1 cellular context compared by ENCODE assay signal in the genomic region with DNA sequence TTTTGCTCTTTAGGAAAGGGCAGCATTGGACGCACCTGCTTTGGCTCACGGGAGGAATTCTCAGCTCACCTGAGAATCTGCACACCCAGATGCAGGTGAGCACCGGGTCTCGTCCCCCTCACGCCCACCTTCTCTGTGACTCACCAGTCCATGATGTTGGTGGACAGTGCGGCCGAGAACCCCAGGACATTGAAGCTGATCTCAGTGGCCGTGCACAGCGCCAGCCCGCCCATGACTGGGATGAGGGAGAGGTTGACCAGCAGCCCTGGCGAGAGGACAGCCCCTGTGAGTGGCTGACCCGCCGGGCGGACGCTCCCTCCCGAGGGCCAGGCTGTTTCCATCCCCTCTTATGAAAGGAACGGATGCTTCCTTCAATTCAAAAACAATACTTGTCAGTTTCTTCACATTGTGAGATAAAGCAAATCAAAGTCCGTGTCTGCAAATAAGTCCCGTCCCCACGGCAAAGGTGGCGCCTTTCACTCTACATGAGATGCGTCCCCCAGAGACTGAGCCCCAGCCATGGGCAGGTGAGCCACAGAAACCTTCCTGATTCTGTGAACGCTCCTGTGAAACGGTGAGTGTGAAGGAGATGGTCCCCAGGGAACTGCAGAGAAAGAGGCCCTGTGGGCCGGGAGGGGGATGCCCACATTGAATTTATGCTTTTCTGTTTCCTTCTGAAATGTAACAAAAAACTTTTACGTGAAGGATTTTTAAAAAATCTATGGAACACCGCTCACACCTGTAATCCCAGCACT.
A peak's percentile ranks its signal among the peaks of the same experiment; 100 is the strongest.
TF ChIP-seq lines count a peak whose summit lies in the region.

No MANE protein-coding gene starts in this region.

TF ChIP-seq in K562, 482 proteins besides CTCF, POLR2A, EP300 and RAD21:
- TF ChIP-seq ZNF282 (CRISPR knock-in tag; IDR thresholded peaks at IDR 0.05) = 0 out of 2 replicates have a peak, but pooled peaks have one; percentile 24
- no peak for TF ChIP-seq NEUROD1 (IDR thresholded peaks at IDR 0.05; ENCODE audit: borderline replicate concordance, low read depth, low read length, partially characterized antibody)
